Comparison of ENCODE assay signal across 7 cellular contexts in genomic region chr19:35546532-35546931, GRCh38. TPM values are rescaled to one million over a fixed set of nuclear protein-coding genes. Genes with fewer than 3 reads are reported as not detected.
DNase-seq lines count a peak whose midpoint lies in the region; ATAC-seq and TF ChIP-seq lines count a peak whose summit lies in the region.

No MANE protein-coding gene starts in this region.

- peak overlapping the region in 1 of 8 donors; percentile 86 for H3K27ac ChIP-seq in spleen
- no peak overlapping the region for H3K27ac ChIP-seq in substantia nigra (ENCODE audit: low read depth, low read length, poor library complexity, severe bottlenecking)

- DNase-seq in HAP-1 (ENCODE audit: low spot score in 2 of 2) (no peak), T-helper 17 cell (no peak), fibroblast of the aortic adventitia (ENCODE audit: low read depth) (no peak), spleen (no peak), substantia nigra (lab: John Stamatoyannopoulos, UW) (no peak)

- H3K36me3 ChIP-seq in HAP-1 (replicated peaks) (peaks cover 41% of the 10 kb centered on the region), spleen (peaks cover 0 to 49% (median 2%) of the 10 kb centered on the region in 6 donors)

- peak overlapping the region; percentile 51 for H3K27ac Mint-ChIP-seq in T-helper 17 cell

- H3K4me3 Mint-ChIP-seq in T-helper 17 cell: peak overlapping the region; percentile 96

- in situ Hi-C loops in HAP-1 (cut with MboI; ENCODE audit: low sequenced_read_pairs): loop anchor here (5.0 kb wide), 1 partner anchor 171 kb away; the partner anchor contains the start of gene KMT2B

- H3K27me3 ChIP-seq in HAP-1 (ENCODE audit: low read depth) (no peaks in the 10 kb centered on the region), spleen (replicated peaks in 1 of 7) (no peaks in the 10 kb centered on the region)

- 88 to 93% (median 90%) methylated on average over 8 of the region's 8 CpGs for WGBS in spleen, 5 donors

- H3K4me1 ChIP-seq in HAP-1 (peaks cover 9% of the 10 kb centered on the region), spleen (peaks cover 17 to 46% (median 30%) of the 10 kb centered on the region in 6 donors)

- intact Hi-C loops in spleen (cut with DNase I; ENCODE audit: low total_unique reads): no loop called here

- H3K36me3 Mint-ChIP-seq in T-helper 17 cell (ENCODE audit: low read depth): peaks cover 3% of the 10 kb centered on the region

- peaks cover 34% of the 10 kb centered on the region for H3K4me1 Mint-ChIP-seq in T-helper 17 cell

- peak overlapping the region; percentile 97 for H3K4me3 ChIP-seq in HAP-1
- peak overlapping the region; percentile 90 for H3K4me3 ChIP-seq in fibroblast of the aortic adventitia (ENCODE audit: low read depth, low read length)
- peak overlapping the region in 6 of 8 donors; percentile 64 to 93 (median 78) for H3K4me3 ChIP-seq in spleen

- H3K9me3 ChIP-seq in HAP-1 (no peaks in the 10 kb centered on the region; the same call in 1 of the 2 replicates), T-helper 17 cell (ENCODE audit: control insufficient read depth, low read length, poor library complexity, severe bottlenecking) (no peaks in the 10 kb centered on the region), spleen (no peaks in the 10 kb centered on the region)

- no peak for TF ChIP-seq POLR2A in spleen (IDR thresholded peaks at IDR 0.05)

- TF ChIP-seq CTCF in fibroblast of the aortic adventitia (IDR thresholded peaks at IDR 0.05; ENCODE audit: insufficient read depth, low read length): no peak
- no peak for TF ChIP-seq CTCF in spleen (IDR thresholded peaks at IDR 0.05 in 8 of 11, conservative IDR thresholded peaks at IDR 0.05 in 3 of 11)

- H3K27me3 Mint-ChIP-seq in T-helper 17 cell: no peaks in the 10 kb centered on the region

- ATAC-seq in T-helper 17 cell: no peak
- ATAC-seq in HG03175 (IDR thresholded peaks at IDR 0.05; ENCODE audit: unreplicated experiment): no peak
- ATAC-seq in GM19324 (IDR thresholded peaks at IDR 0.05; ENCODE audit: low FRiP score, unreplicated experiment): no peak

RNA-seq across cellular contexts. Expression of gene TMEM147, which starts 1.1 kb away (rescaled TPM):
- total RNA-seq in T-helper 17 cell (10 to 100 TPM; 30.5 to 37.0 TPM), fibroblast of the aortic adventitia (ENCODE audit: low replicate concordance) (25.0 and 63.7 TPM in 2 replicates), spleen (10 to 100 TPM; 47.6 to 67.7 (median 50.4) TPM)
- polyA plus RNA-seq in spleen: 10 to 100 TPM; 57.9 to 88.7 (median 78.7) TPM

RNA-seq across cellular contexts. Expression of gene GAPDHS, which starts 13.3 kb away (rescaled TPM):
- total RNA-seq in T-helper 17 cell (not detected), fibroblast of the aortic adventitia (ENCODE audit: low replicate concordance) (not detected in 2 replicates), spleen (under 1 TPM in 1 of 7 donors, not detected in 6; 0.17 TPM)
- under 1 TPM in 2 of 3 donors, not detected in 1; 0.13 to 0.14 TPM for polyA plus RNA-seq in spleen

RNA-seq across cellular contexts. Expression of gene ATP4A, which starts 16.9 kb away (rescaled TPM):
- not detected for total RNA-seq in T-helper 17 cell
- total RNA-seq in fibroblast of the aortic adventitia (ENCODE audit: low replicate concordance): not detected in 2 replicates
- not detected for total RNA-seq in spleen
- not detected for polyA plus RNA-seq in spleen

RNA-seq across cellular contexts. Expression of gene SBSN, which starts 18.4 kb away (rescaled TPM):
- not detected for total RNA-seq in T-helper 17 cell
- 4.1 and 13.2 TPM in 2 replicates for total RNA-seq in fibroblast of the aortic adventitia (ENCODE audit: low replicate concordance)
- total RNA-seq in spleen: not detected
- polyA plus RNA-seq in spleen: under 1 TPM; 0.05 to 0.33 (median 0.19) TPM

RNA-seq across cellular contexts. Expression of gene DMKN, which starts 33.1 kb away (rescaled TPM):
- total RNA-seq in T-helper 17 cell: not detected
- total RNA-seq in fibroblast of the aortic adventitia (ENCODE audit: low replicate concordance): 11.4 and 63.0 TPM in 2 replicates
- 10 to 100 TPM in 2 of 7 donors, 1 to 10 TPM in 5; 2.5 to 17.9 (median 4.4) TPM for total RNA-seq in spleen
- 10 to 100 TPM in 2 of 3 donors, 1 to 10 TPM in 1; 7.2 to 15.3 (median 10.7) TPM for polyA plus RNA-seq in spleen
